Comparison of ENCODE assay signal across 13 cellular contexts in the genomic region with DNA sequence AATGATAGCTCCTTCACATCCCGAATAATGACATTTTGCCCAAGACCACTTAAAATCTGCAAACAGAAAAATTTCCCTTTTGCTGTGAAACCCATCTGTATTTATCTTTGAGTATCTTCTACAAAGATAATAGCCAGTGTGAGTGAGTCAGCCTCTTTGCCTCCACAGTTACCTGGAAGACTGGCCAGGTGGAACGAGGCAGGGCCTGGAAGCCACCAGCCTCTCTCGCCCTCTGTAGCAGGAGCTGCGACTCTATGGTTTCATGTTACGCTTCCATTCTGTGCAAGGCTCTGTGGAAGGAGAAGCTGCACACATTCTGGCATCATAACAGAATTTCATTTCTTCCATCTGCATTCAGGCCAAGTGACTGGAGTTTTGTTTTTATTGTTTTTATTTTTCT.
"Had no signal": no experiment of that assay in that cellular context is flagged by ENCODE, and none has a peak within 500 bp of the region (broad histone marks: within the 10 kb centered on the region; RNA-seq: fewer than 3 reads in every experiment).

No MANE protein-coding gene starts in this region.

- DNase-seq: activated CD4-positive, alpha-beta T cell treated with anti-CD3 and anti-CD28 coated beads, Interleukin-2, amount 10 ng/mL, durations not matched to agents 7 days and 5 days; activated naive CD4-positive, alpha-beta T cell; activated naive CD8-positive, alpha-beta T cell treated with anti-CD3 and anti-CD28 coated beads, Interleukin-2, amount 50 U/mL, for 24 hours; effector memory CD4-positive, alpha-beta T cell; foreskin fibroblast; hippocampal formation; kidney glomerular epithelial cell; mesendoderm; occipital lobe; stimulated activated CD4-positive, alpha-beta T cell treated with anti-CD3 and anti-CD28 coated beads, Interleukin-15, amount 100 ng/mL, for 24 hours; stimulated activated CD4-positive, alpha-beta T cell treated with anti-CD3 and anti-CD28 coated beads, Interleukin-4, amount 100 ng/mL, for 24 hours; stimulated activated naive CD4-positive, alpha-beta T cell; tibial artery had no signal
